1 cellular context compared by ENCODE assay signal in genomic region chr2:235106874-235107639, GRCh38.
TF ChIP-seq lines count a peak whose summit lies in the region.

No MANE protein-coding gene starts in this region.

TF ChIP-seq in HepG2, 621 proteins besides CTCF, POLR2A, EP300 and RAD21 (continued from another document and continues in another):
- TF ChIP-seq, protein P1, sequence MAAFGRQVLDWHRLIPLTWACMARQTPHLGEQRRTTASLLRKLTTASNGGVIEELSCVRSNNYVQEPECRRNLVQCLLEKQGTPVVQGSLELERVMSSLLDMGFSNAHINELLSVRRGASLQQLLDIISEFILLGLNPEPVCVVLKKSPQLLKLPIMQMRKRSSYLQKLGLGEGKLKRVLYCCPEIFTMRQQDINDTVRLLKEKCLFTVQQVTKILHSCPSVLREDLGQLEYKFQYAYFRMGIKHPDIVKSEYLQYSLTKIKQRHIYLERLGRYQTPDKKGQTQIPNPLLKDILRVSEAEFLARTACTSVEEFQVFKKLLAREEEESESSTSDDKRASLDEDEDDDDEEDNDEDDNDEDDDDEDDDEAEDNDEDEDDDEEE (CRISPR knock-in tag; IDR thresholded peaks at IDR 0.05): 0 out of 2 replicates have a peak, but pooled peaks have one; percentile 36
- TF ChIP-seq ZNF710 (CRISPR knock-in tag; IDR thresholded peaks at IDR 0.05; ENCODE audit: borderline replicate concordance) (0 out of 2 replicates have a peak, but pooled peaks have one; percentile 14), KDM2A (CRISPR knock-in tag; IDR thresholded peaks at IDR 0.05; ENCODE audit: borderline replicate concordance, low read depth) (peak; percentile 63; the same call in 1 of the 2 replicates), KDM1A (CRISPR knock-in tag; IDR thresholded peaks at IDR 0.05) (0 out of 2 replicates have a peak, but pooled peaks have one; percentile 31), ARID5B (CRISPR knock-in tag; IDR thresholded peaks at IDR 0.05) (peak; percentile 60; the same call in 1 of the 2 replicates), PATZ1 (CRISPR knock-in tag; IDR thresholded peaks at IDR 0.05) (peak; percentile 21; the same call in 1 of the 2 replicates), CENPT (CRISPR knock-in tag; IDR thresholded peaks at IDR 0.05; ENCODE audit: low read depth) (no peak), SIX1 (CRISPR knock-in tag; IDR thresholded peaks at IDR 0.05; ENCODE audit: borderline replicate concordance) (peak; percentile 49; the same call in 1 of the 2 replicates), KLF6 (CRISPR knock-in tag; IDR thresholded peaks at IDR 0.05) (0 out of 2 replicates have a peak, but pooled peaks have one; percentile 30), KLF9 (CRISPR knock-in tag; IDR thresholded peaks at IDR 0.05; ENCODE audit: low read depth) (0 out of 2 replicates have a peak, but pooled peaks have one; percentile 61), ZNF782 (CRISPR knock-in tag; IDR thresholded peaks at IDR 0.05; ENCODE audit: borderline replicate concordance) (0 out of 2 replicates have a peak, but pooled peaks have one; percentile 23), ZNF839 (CRISPR knock-in tag; IDR thresholded peaks at IDR 0.05; ENCODE audit: borderline replicate concordance) (no peak), PLRG1 (conservative IDR thresholded peaks at IDR 0.05) (no peak), MXD3 (CRISPR knock-in tag; IDR thresholded peaks at IDR 0.05) (no peak), FOXP1 (IDR thresholded peaks at IDR 0.05) (no peak), FOXP1 (CRISPR knock-in tag; IDR thresholded peaks at IDR 0.05) (0 out of 2 replicates have a peak, but pooled peaks have one; percentile 14), ZNF12 (CRISPR knock-in tag; IDR thresholded peaks at IDR 0.05) (no peak), TP53 (CRISPR knock-in tag; conservative IDR thresholded peaks at IDR 0.05) (no peak), MEIS1 (CRISPR knock-in tag; IDR thresholded peaks at IDR 0.05; ENCODE audit: borderline replicate concordance) (peak; percentile 33; the same call in 1 of the 2 replicates), ZNF317 (CRISPR knock-in tag; IDR thresholded peaks at IDR 0.05) (no peak), PHF8 (CRISPR knock-in tag; IDR thresholded peaks at IDR 0.05) (0 out of 2 replicates have a peak, but pooled peaks have one; percentile 31)
- TF ChIP-seq, protein P2, sequence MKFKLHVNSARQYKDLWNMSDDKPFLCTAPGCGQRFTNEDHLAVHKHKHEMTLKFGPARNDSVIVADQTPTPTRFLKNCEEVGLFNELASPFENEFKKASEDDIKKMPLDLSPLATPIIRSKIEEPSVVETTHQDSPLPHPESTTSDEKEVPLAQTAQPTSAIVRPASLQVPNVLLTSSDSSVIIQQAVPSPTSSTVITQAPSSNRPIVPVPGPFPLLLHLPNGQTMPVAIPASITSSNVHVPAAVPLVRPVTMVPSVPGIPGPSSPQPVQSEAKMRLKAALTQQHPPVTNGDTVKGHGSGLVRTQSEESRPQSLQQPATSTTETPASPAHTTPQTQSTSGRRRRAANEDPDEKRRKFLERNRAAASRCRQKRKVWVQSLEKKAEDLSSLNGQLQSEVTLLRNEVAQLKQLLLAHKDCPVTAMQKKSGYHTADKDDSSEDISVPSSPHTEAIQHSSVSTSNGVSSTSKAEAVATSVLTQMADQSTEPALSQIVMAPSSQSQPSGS (CRISPR knock-in tag; IDR thresholded peaks at IDR 0.05): peak; percentile 82; the same call in 1 of the 2 replicates
- TF ChIP-seq, protein P3, sequence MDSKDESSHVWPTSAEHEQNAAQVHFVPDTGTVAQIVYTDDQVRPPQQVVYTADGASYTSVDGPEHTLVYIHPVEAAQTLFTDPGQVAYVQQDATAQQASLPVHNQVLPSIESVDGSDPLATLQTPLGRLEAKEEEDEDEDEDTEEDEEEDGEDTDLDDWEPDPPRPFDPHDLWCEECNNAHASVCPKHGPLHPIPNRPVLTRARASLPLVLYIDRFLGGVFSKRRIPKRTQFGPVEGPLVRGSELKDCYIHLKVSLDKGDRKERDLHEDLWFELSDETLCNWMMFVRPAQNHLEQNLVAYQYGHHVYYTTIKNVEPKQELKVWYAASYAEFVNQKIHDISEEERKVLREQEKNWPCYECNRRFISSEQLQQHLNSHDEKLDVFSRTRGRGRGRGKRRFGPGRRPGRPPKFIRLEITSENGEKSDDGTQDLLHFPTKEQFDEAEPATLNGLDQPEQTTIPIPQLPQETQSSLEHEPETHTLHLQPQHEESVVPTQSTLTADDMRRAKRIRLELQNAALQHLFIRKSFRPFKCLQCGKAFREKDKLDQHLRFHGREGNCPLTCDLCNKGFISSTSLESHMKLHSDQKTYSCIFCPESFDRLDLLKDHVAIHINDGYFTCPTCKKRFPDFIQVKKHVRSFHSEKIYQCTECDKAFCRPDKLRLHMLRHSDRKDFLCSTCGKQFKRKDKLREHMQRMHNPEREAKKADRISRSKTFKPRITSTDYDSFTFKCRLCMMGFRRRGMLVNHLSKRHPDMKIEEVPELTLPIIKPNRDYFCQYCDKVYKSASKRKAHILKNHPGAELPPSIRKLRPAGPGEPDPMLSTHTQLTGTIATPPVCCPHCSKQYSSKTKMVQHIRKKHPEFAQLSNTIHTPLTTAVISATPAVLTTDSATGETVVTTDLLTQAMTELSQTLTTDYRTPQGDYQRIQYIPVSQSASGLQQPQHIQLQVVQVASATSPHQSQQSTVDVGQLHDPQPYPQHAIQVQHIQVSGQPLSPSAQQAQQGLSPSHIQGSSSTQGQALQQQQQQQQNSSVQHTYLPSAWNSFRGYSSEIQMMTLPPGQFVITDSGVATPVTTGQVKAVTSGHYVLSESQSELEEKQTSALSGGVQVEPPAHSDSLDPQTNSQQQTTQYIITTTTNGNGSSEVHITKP (CRISPR knock-in tag; IDR thresholded peaks at IDR 0.05; ENCODE audit: low read depth): peak; percentile 30; the same call in 1 of the 2 replicates
- TF ChIP-seq, protein P4, sequence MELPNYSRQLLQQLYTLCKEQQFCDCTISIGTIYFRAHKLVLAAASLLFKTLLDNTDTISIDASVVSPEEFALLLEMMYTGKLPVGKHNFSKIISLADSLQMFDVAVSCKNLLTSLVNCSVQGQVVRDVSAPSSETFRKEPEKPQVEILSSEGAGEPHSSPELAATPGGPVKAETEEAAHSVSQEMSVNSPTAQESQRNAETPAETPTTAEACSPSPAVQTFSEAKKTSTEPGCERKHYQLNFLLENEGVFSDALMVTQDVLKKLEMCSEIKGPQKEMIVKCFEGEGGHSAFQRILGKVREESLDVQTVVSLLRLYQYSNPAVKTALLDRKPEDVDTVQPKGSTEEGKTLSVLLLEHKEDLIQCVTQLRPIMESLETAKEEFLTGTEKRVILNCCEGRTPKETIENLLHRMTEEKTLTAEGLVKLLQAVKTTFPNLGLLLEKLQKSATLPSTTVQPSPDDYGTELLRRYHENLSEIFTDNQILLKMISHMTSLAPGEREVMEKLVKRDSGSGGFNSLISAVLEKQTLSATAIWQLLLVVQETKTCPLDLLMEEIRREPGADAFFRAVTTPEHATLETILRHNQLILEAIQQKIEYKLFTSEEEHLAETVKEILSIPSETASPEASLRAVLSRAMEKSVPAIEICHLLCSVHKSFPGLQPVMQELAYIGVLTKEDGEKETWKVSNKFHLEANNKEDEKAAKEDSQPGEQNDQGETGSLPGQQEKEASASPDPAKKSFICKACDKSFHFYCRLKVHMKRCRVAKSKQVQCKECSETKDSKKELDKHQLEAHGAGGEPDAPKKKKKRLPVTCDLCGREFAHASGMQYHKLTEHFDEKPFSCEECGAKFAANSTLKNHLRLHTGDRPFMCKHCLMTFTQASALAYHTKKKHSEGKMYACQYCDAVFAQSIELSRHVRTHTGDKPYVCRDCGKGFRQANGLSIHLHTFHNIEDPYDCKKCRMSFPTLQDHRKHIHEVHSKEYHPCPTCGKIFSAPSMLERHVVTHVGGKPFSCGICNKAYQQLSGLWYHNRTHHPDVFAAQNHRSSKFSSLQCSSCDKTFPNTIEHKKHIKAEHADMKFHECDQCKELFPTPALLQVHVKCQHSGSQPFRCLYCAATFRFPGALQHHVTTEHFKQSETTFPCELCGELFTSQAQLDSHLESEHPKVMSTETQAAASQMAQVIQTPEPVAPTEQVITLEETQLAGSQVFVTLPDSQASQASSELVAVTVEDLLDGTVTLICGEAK (IDR thresholded peaks at IDR 0.05): no peak
- TF ChIP-seq, protein P4 (CRISPR knock-in tag; IDR thresholded peaks at IDR 0.05): no peak
